Comparison of ENCODE assay signal across 29 cellular contexts in genomic region chr1:116461723-116462122, GRCh38.
DNase-seq lines count a peak whose midpoint lies in the region; TF ChIP-seq lines count a peak whose summit lies in the region.
"Had no signal": no experiment of that assay in that cellular context is flagged by ENCODE, and none has a peak within 500 bp of the region (broad histone marks: within the 10 kb centered on the region; RNA-seq: fewer than 3 reads in every experiment).

No MANE protein-coding gene starts in this region.

- DNase-seq in esophagus muscularis mucosa (ENCODE audit: extremely low spot score), result peak; percentile 53
- no peak for DNase-seq in posterior vena cava (ENCODE audit: low spot score)
- DNase-seq in NCI-H1105 (lab: John Stamatoyannopoulos, UW), result no peak
- DNase-seq: 8988T; ACHN; AML-193; BE2C; C1 segment of cervical spinal cord; Caco-2; Calu3; CD4-positive, alpha-beta memory T cell; CD4-positive, alpha-beta T cell; CD4-positive, CD25-positive, alpha-beta regulatory T cell; CD8-positive, alpha-beta memory T cell; CD8-positive, alpha-beta T cell; COR-L47; DMS 273 treated with DMSO at 0.1 percent for 48 hours; DMS153; DMS53; DMS79; DMS79 treated with DMSO at 0.1 percent for 48 hours; DND-41; EL had no signal

- TF ChIP-seq POLR2A in esophagus muscularis mucosa (IDR thresholded peaks at IDR 0.05; ENCODE audit: low read depth), result no peak

- H3K4me3 ChIP-seq in HEK293 (ENCODE audit: low read depth, low read length) (no peak overlapping the region), esophagus muscularis mucosa (no peak overlapping the region)
- H3K4me3 ChIP-seq: A549; BLaER1; BLaER1 treated with 17β-estradiol and CSF1 and Interleukin-3, amounts not matched to agents 10 nM and 100 nM had no signal

- H3K4me1 ChIP-seq in HEK293 (ENCODE audit: control insufficient read depth, insufficient read depth, low read length) (no peaks in the 10 kb centered on the region), esophagus muscularis mucosa (no peaks in the 10 kb centered on the region)
- H3K4me1 ChIP-seq: A549; BLaER1; BLaER1 treated with 17β-estradiol and CSF1 and Interleukin-3, amounts not matched to agents 10 nM and 100 nM had no signal

- H3K27ac ChIP-seq in HEK293 (ENCODE audit: extremely low read depth, low read depth, low read length) (no peak overlapping the region), esophagus muscularis mucosa (replicated peaks in 1 of 4) (no peak overlapping the region)
- H3K27ac ChIP-seq: 22Rv1; A549; BLaER1; BLaER1 treated with 17β-estradiol and CSF1 and Interleukin-3, amounts not matched to agents 10 nM and 100 nM; C4-2B had no signal

- H3K27me3 ChIP-seq in esophagus muscularis mucosa, result peaks cover 0 to 15% (median 0%) of the 10 kb centered on the region in 4 donors
- H3K27me3 ChIP-seq: BE2C; BLaER1; BLaER1 treated with 17β-estradiol and CSF1 and Interleukin-3, amounts not matched to agents 10 nM and 100 nM had no signal

- POLR2A ChIA-PET in HEK293 (lab: Yijun Ruan, JAX), result no interaction called here

- 90% methylated on average over 5 of the region's 5 CpGs for WGBS in esophagus muscularis mucosa

- intact Hi-C loops in esophagus muscularis mucosa (cut with DNase I), result no loop called here
- intact Hi-C loops in posterior vena cava (cut with DNase I), result no loop called here

- H3K36me3 ChIP-seq in HEK293 (ENCODE audit: control insufficient read depth in 2 of 2, insufficient read depth in 1 of 2, low read length in 2 of 2) (no peaks in the 10 kb centered on the region), esophagus muscularis mucosa (no peaks in the 10 kb centered on the region)
- H3K36me3 ChIP-seq: BE2C, BLaER1 had no signal

- TF ChIP-seq EP300 in esophagus muscularis mucosa (IDR thresholded peaks at IDR 0.05), result no peak

- no peaks in the 10 kb centered on the region for H3K9me3 ChIP-seq in HEK293 (ENCODE audit: control insufficient read depth, insufficient read depth, low read depth, low read length)
- no peaks in the 10 kb centered on the region for H3K9me3 ChIP-seq in esophagus muscularis mucosa
- H3K9me3 ChIP-seq: A549, BE2C, BLaER1, Caco-2 had no signal

- CTCF ChIA-PET in HEK293 (lab: Yijun Ruan, JAX), result interaction anchor here (0.6 to 0.7 kb wide), 2 partner anchors 37 to 335 kb away, joined by 3 read pairs; no protein-coding TSS in a partner anchor

- no peak for TF ChIP-seq CTCF in HEK293 (tag by site-specific recombination; IDR thresholded peaks at IDR 0.05)
- no peak for TF ChIP-seq CTCF in esophagus muscularis mucosa (IDR thresholded peaks at IDR 0.05)

TF ChIP-seq in HEK293, 187 proteins besides CTCF, POLR2A, EP300 and RAD21:
- TF ChIP-seq ZNF16 (tag by site-specific recombination; IDR thresholded peaks at IDR 0.05; ENCODE audit: low read depth) (no peak), SCRT2 (tag by site-specific recombination; IDR thresholded peaks at IDR 0.05) (peak; percentile 76)
